Comparison of ENCODE assay signal across 8 cellular contexts in genomic region chr17:46192484-46193245, GRCh38. TPM values are rescaled to one million over a fixed set of nuclear protein-coding genes. Genes with fewer than 3 reads are reported as not detected.
A peak's percentile ranks its signal among the peaks of the same experiment; 100 is the strongest.
DNase-seq lines count a peak whose midpoint lies in the region; ATAC-seq and TF ChIP-seq lines count a peak whose summit lies in the region.

No MANE protein-coding gene starts in this region.

- peak; percentile 23 for DNase-seq in DMS153 (lab: John Stamatoyannopoulos, UW)
- peak; percentile 52 for DNase-seq in HuH-7.5 (ENCODE audit: low spot score)
- DNase-seq in fibroblast of mammary gland (ENCODE audit: low read depth): peak; percentile 52
- DNase-seq in natural killer cell: no peak
- DNase-seq in stimulated activated naive CD8-positive, alpha-beta T cell treated with anti-CD3 and anti-CD28 coated beads, Interleukin-15, Interleukin-2, amounts not matched to agents 100 U/mL and 50 U/mL, for 24 hours: peak; percentile 76

- no peak for TF ChIP-seq CTCF in fibroblast of mammary gland (conservative IDR thresholded peaks at IDR 0.05; ENCODE audit: control insufficient read depth, insufficient read depth, low read depth, low read length)
- TF ChIP-seq CTCF in natural killer cell (IDR thresholded peaks at IDR 0.05): no peak

- ATAC-seq in GM21526 (IDR thresholded peaks at IDR 0.05; ENCODE audit: low FRiP score, unreplicated experiment) (peak; percentile 18), natural killer cell (peak; percentile 14 to 18 (median 17))
- peak; percentile 13 for ATAC-seq in activated T-helper 17 cell treated with anti-CD3 and anti-CD28 coated beads, Interleukin-2, amount 50 U/mL, for 72 hours (replicated peaks)
- peak; percentile 8 for ATAC-seq in stimulated activated naive CD8-positive, alpha-beta T cell treated with anti-CD3 and anti-CD28 coated beads, Interleukin-15, Interleukin-2, amounts not matched to agents 100 U/mL and 50 U/mL, for 24 hours

- no peaks in the 10 kb centered on the region for H3K9me3 Mint-ChIP-seq in activated T-helper 17 cell treated with anti-CD3 and anti-CD28 coated beads, Interleukin-2, amount 50 U/mL, for 72 hours
- no peaks in the 10 kb centered on the region for H3K9me3 Mint-ChIP-seq in natural killer cell

- intact Hi-C loops in natural killer cell (cut with micrococcal nuclease): loop anchor here (5.0 to 10.0 kb wide), 4 partner anchors 55 to 1048 kb away; partner anchors contain the start of gene HEXIM1

- peak overlapping the region; percentile 76 for H3K4me3 ChIP-seq in fibroblast of mammary gland (ENCODE audit: control insufficient read depth, low read depth, low read length)

- H3K27me3 Mint-ChIP-seq in activated T-helper 17 cell treated with anti-CD3 and anti-CD28 coated beads, Interleukin-2, amount 50 U/mL, for 72 hours: no peaks in the 10 kb centered on the region
- no peaks in the 10 kb centered on the region for H3K27me3 Mint-ChIP-seq in natural killer cell (ENCODE audit: low read depth in 2 of 2)

- H3K4me1 Mint-ChIP-seq in activated T-helper 17 cell treated with anti-CD3 and anti-CD28 coated beads, Interleukin-2, amount 50 U/mL, for 72 hours: peaks cover 49% of the 10 kb centered on the region
- peaks cover 60 to 62% of the 10 kb centered on the region in 2 donors for H3K4me1 Mint-ChIP-seq in natural killer cell

- H3K4me3 Mint-ChIP-seq in activated T-helper 17 cell treated with anti-CD3 and anti-CD28 coated beads, Interleukin-2, amount 50 U/mL, for 72 hours: peak overlapping the region; percentile 94
- H3K4me3 Mint-ChIP-seq in natural killer cell: peak overlapping the region; percentile 98

- peaks cover 32% of the 10 kb centered on the region for H3K36me3 Mint-ChIP-seq in activated T-helper 17 cell treated with anti-CD3 and anti-CD28 coated beads, Interleukin-2, amount 50 U/mL, for 72 hours (ENCODE audit: low read depth)
- no peaks in the 10 kb centered on the region for H3K36me3 Mint-ChIP-seq in natural killer cell

- peak overlapping the region; percentile 88 for H3K27ac Mint-ChIP-seq in activated T-helper 17 cell treated with anti-CD3 and anti-CD28 coated beads, Interleukin-2, amount 50 U/mL, for 72 hours
- peak overlapping the region; percentile 95 to 99 for H3K27ac Mint-ChIP-seq in natural killer cell

TF ChIP-seq in PFSK-1, 5 proteins besides CTCF, POLR2A, EP300 and RAD21:
- TF ChIP-seq FOXP2 (optimal IDR thresholded peaks at IDR 0.05; ENCODE audit: borderline replicate concordance, extremely low read depth, extremely low read length, insufficient read depth): no peak
- peak; percentile 35 for TF ChIP-seq POLR2AphosphoS5 (IDR thresholded peaks at IDR 0.05; ENCODE audit: low read depth, low read length)
- TF ChIP-seq, protein P1, sequence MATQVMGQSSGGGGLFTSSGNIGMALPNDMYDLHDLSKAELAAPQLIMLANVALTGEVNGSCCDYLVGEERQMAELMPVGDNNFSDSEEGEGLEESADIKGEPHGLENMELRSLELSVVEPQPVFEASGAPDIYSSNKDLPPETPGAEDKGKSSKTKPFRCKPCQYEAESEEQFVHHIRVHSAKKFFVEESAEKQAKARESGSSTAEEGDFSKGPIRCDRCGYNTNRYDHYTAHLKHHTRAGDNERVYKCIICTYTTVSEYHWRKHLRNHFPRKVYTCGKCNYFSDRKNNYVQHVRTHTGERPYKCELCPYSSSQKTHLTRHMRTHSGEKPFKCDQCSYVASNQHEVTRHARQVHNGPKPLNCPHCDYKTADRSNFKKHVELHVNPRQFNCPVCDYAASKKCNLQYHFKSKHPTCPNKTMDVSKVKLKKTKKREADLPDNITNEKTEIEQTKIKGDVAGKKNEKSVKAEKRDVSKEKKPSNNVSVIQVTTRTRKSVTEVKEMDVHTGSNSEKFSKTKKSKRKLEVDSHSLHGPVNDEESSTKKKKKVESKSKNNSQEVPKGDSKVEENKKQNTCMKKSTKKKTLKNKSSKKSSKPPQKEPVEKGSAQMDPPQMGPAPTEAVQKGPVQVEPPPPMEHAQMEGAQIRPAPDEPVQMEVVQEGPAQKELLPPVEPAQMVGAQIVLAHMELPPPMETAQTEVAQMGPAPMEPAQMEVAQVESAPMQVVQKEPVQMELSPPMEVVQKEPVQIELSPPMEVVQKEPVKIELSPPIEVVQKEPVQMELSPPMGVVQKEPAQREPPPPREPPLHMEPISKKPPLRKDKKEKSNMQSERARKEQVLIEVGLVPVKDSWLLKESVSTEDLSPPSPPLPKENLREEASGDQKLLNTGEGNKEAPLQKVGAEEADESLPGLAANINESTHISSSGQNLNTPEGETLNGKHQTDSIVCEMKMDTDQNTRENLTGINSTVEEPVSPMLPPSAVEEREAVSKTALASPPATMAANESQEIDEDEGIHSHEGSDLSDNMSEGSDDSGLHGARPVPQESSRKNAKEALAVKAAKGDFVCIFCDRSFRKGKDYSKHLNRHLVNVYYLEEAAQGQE (IDR thresholded peaks at IDR 0.05; ENCODE audit: insufficient read depth in 1 of 2, low read depth in 2 of 2, low read length in 2 of 2): no peak; a peak in 1 of 4 replicates
- peak; percentile 98 for TF ChIP-seq SIN3A (IDR thresholded peaks at IDR 0.05; ENCODE audit: borderline replicate concordance, insufficient read depth, low read length)
- peak; percentile 19; the same call in 1 of the 2 replicates for TF ChIP-seq TAF1 (IDR thresholded peaks at IDR 0.05; ENCODE audit: borderline replicate concordance, insufficient read depth, low read length)

RNA-seq across cellular contexts. Expression of gene KANSL1, which starts 0.6 kb away (rescaled TPM):
- polyA plus RNA-seq in PFSK-1 (2012; ENCODE audit: insufficient read length, low read depth): 30.8 TPM
- total RNA-seq in activated T-helper 17 cell treated with anti-CD3 and anti-CD28 coated beads, Interleukin-2, amount 50 U/mL, for 72 hours: 100 to 1,000 TPM in 1 of 2 donors, 10 to 100 TPM in 1; 83.6 to 170 TPM
- total RNA-seq in natural killer cell: 100 to 1,000 TPM; 202 to 240 (median 220) TPM
